ENCODE assay signal across 8 cellular contexts in the genomic region with DNA sequence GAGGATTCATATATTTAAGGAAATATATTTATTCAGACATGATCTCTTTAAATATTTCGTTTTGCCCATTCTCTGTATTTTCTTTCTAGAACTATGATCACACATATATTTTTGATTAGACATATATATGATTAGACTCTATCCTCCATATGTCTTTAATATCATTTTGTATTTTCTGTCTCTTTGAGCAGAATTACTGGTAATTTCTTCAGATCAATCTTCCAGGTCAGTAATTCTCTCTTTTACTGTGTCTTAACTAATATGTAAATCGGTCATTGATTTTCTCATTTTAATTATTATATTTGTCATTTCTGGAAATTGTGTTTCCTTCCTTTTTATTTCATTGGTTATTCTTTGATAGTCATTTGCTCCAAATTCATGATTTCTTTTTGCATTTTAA.
"Had no signal": no experiment of that assay in that cellular context is flagged by ENCODE, and none has a peak within 500 bp of the region (broad histone marks: within the 10 kb centered on the region; RNA-seq: fewer than 3 reads in every experiment).

No MANE protein-coding gene starts in this region.

- H3K4me3 ChIP-seq: GM23338 had no signal

- DNase-seq: H7, HCEC 1CT, HFFc6, KBM-7 had no signal

- ATAC-seq: GM23338, HepG2 had no signal

- H3K27ac ChIP-seq: HL-60, KMS-11 had no signal

- FAIRE-seq: HepG2 had no signal
